ENCODE assay signal across 22 cellular contexts in genomic region chr5:134153657-134154056, GRCh38. TPM values are rescaled to one million over a fixed set of nuclear protein-coding genes. Genes with fewer than 3 reads are reported as not detected.
DNase-seq lines count a peak whose midpoint lies in the region; ATAC-seq, FAIRE-seq and TF ChIP-seq lines count a peak whose summit lies in the region.
"Had no signal": no experiment of that assay in that cellular context is flagged by ENCODE, and none has a peak within 500 bp of the region (broad histone marks: within the 10 kb centered on the region; RNA-seq: fewer than 3 reads in every experiment).

No MANE protein-coding gene starts in this region.

- ATAC-seq in activated T-cell treated with anti-CD3 and anti-CD28 coated beads, Interleukin-2, amount 50 U/mL, for 72 hours (replicated peaks in 1 of 2): peak; percentile 24 to 53
- ATAC-seq in HepG2 (no peak), GM21825 (IDR thresholded peaks at IDR 0.05; ENCODE audit: unreplicated experiment) (no peak)
- ATAC-seq: left lung; right cardiac atrium; stimulated activated naive B cell treated with anti-CD40 and anti-IgM and Interleukin-4, amounts not matched to agents 10 μg/mL and 1 μg/mL and 100 μg/mL, for 72 hours had no signal

- H3K27ac ChIP-seq in HEK293 (ENCODE audit: extremely low read depth, low read depth, low read length): 0 out of 2 replicates have a peak overlapping the region, but pooled peaks have one; percentile 16
- H3K27ac ChIP-seq in HepG2 (ENCODE audit: extremely low read length, insufficient read depth, low read length): no peak overlapping the region
- H3K27ac ChIP-seq: left lung had no signal

- H3K4me3 Mint-ChIP-seq in activated T-cell treated with anti-CD3 and anti-CD28 coated beads, Interleukin-2, amount 50 U/mL, for 72 hours: no peak overlapping the region
- H3K4me3 Mint-ChIP-seq: activated CD4-positive, alpha-beta T cell treated with anti-CD3 and anti-CD28 coated beads, Interleukin-2, amount 10 ng/mL, durations not matched to agents 7 days and 5 days; stimulated activated naive B cell treated with anti-CD40 and anti-IgM and Interleukin-4, amounts not matched to agents 10 μg/mL and 1 μg/mL and 100 μg/mL, for 72 hours; T-helper 1 cell treated with Interleukin-12 subunit alpha and Interleukin-12 subunit beta and Interleukin-4 antibody, amounts not matched to agents 30 μg/mL and 1 μg/mL, for 36 hours had no signal

- H3K27me3 Mint-ChIP-seq in activated T-cell treated with anti-CD3 and anti-CD28 coated beads, Interleukin-2, amount 50 U/mL, for 72 hours (ENCODE audit: low read depth): no peaks in the 10 kb centered on the region
- H3K27me3 Mint-ChIP-seq: activated CD4-positive, alpha-beta T cell treated with anti-CD3 and anti-CD28 coated beads, Interleukin-2, amount 10 ng/mL, durations not matched to agents 7 days and 5 days; stimulated activated naive B cell treated with anti-CD40 and anti-IgM and Interleukin-4, amounts not matched to agents 10 μg/mL and 1 μg/mL and 100 μg/mL, for 72 hours had no signal

- POLR2A ChIA-PET in HEK293 (lab: Yijun Ruan, JAX): interaction anchor here (0.7 to 1.1 kb wide), 2 partner anchors 21 to 24 kb away, joined by 4 to 5 read pairs; partner anchors contain the start of gene SKP1
- POLR2A ChIA-PET in HepG2 (lab: Yijun Ruan, JAX): interaction anchor here (0.9 to 1.3 kb wide), 4 partner anchors 22 to 55 kb away, joined by 3 to 7 read pairs (median 4); no protein-coding TSS in a partner anchor

- H3K9ac ChIP-seq in HepG2 (ENCODE audit: insufficient read depth, low read depth, low read length): no peak overlapping the region

- TF ChIP-seq RAD21 in HepG2 (CRISPR knock-in tag; IDR thresholded peaks at IDR 0.05): no peak

- no peaks in the 10 kb centered on the region for H3K9me3 Mint-ChIP-seq in activated T-cell treated with anti-CD3 and anti-CD28 coated beads, Interleukin-2, amount 50 U/mL, for 72 hours
- H3K9me3 Mint-ChIP-seq: activated CD4-positive, alpha-beta T cell treated with anti-CD3 and anti-CD28 coated beads, Interleukin-2, amount 10 ng/mL, durations not matched to agents 7 days and 5 days; stimulated activated naive B cell treated with anti-CD40 and anti-IgM and Interleukin-4, amounts not matched to agents 10 μg/mL and 1 μg/mL and 100 μg/mL, for 72 hours; T-helper 1 cell treated with Interleukin-12 subunit alpha and Interleukin-12 subunit beta and Interleukin-4 antibody, amounts not matched to agents 30 μg/mL and 1 μg/mL, for 36 hours had no signal

- no peaks in the 10 kb centered on the region for H3K27me3 ChIP-seq in HepG2 (ENCODE audit: control insufficient read depth in 1 of 2, insufficient read depth in 2 of 2, low read length in 2 of 2)
- H3K27me3 ChIP-seq: BE2C, left lung had no signal

- H3K4me1 Mint-ChIP-seq in activated T-cell treated with anti-CD3 and anti-CD28 coated beads, Interleukin-2, amount 50 U/mL, for 72 hours (ENCODE audit: low read depth): peaks cover 68% of the 10 kb centered on the region

- H3K36me3 ChIP-seq in HEK293 (ENCODE audit: control insufficient read depth in 2 of 2, insufficient read depth in 1 of 2, low read length in 2 of 2): peaks cover 48 to 92% of the 10 kb centered on the region in 2 experiments
- H3K36me3 ChIP-seq in HepG2 (replicated peaks in 1 of 2; ENCODE audit: control insufficient read depth in 1 of 2, insufficient read depth in 2 of 2, low read length in 2 of 2): peaks cover 12 to 68% of the 10 kb centered on the region in 2 experiments

- H3K79me2 ChIP-seq in HepG2 (ENCODE audit: insufficient read depth, low read length): peaks cover 10% of the 10 kb centered on the region

- TF ChIP-seq POLR2A in HepG2 (IDR thresholded peaks at IDR 0.05; ENCODE audit: insufficient read depth in 1 of 2, low read depth in 2 of 2, low read length in 2 of 2): no peak

- H3K4me1 ChIP-seq in HEK293 (ENCODE audit: control insufficient read depth, insufficient read depth, low read length) (peaks cover 2% of the 10 kb centered on the region; the same call in 1 of the 2 replicates), HepG2 (ENCODE audit: insufficient read depth, low read length) (peaks cover 24% of the 10 kb centered on the region)
- H3K4me1 ChIP-seq: BE2C had no signal

- no peak for DNase-seq in activated T-cell treated with anti-CD3 and anti-CD28 coated beads, Interleukin-2, amount 50 U/mL, for 72 hours
- DNase-seq in activated T-cell treated with anti-CD3 and anti-CD28 coated beads, Interleukin-2, amount 50 U/mL, for 48 hours: no peak
- DNase-seq in amniotic epithelial cell (ENCODE audit: low read depth) (peak; percentile 65), HepG2 (ENCODE audit: low spot score) (no peak), NCI-H2081 treated with DMSO at 0.1 percent for 48 hours (lab: John Stamatoyannopoulos, UW) (no peak), HK-2 (ENCODE audit: unreplicated experiment) (no peak)
- DNase-seq: activated CD4-positive, alpha-beta T cell treated with anti-CD3 and anti-CD28 coated beads, Interleukin-2, amount 10 ng/mL, durations not matched to agents 7 days and 5 days; activated CD8-positive, alpha-beta memory T cell treated with anti-CD3 and anti-CD28 coated beads, Interleukin-2, amount 50 U/mL, for 48 hours; BE2C; Calu3; foreskin melanocyte; left lung; NCI-H1092; NCI-H187; NCI-H526; stimulated activated CD4-positive, alpha-beta T cell treated with anti-CD3 and anti-CD28 coated beads, Interleukin-4, amount 100 ng/mL, for 1 hour; stimulated activated naive B cell treated with anti-CD40 and anti-IgM and Interleukin-4, amounts not matched to agents 10 μg/mL and 1 μg/mL and 100 μg/mL, for 72 hours had no signal

- CTCF ChIA-PET in HEK293 (lab: Yijun Ruan, JAX): interaction anchor here (0.7 to 3.0 kb wide), 9 partner anchors 8 to 962 kb away, joined by 3 to 24 read pairs (median 4); no protein-coding TSS in a partner anchor
- CTCF ChIA-PET in HepG2 (lab: Yijun Ruan, JAX; ENCODE audit: low intra/inter-chr PET ratio, low total read pairs): no interaction called here

- in situ Hi-C loops in HepG2 (cut with HindIII; ENCODE audit: extremely low pct_ligation_motif_present, low pct_unique_long_range_greater_than_20kb): no loop called here

- peaks cover 6% of the 10 kb centered on the region for H4K20me1 ChIP-seq in HepG2 (ENCODE audit: insufficient read depth, low read length)

- TF ChIP-seq CTCF in HEK293 (tag by site-specific recombination; IDR thresholded peaks at IDR 0.05) (no peak), HepG2 (CRISPR knock-in tag; IDR thresholded peaks at IDR 0.05) (no peak)

- TF ChIP-seq EP300 in HepG2 (IDR thresholded peaks at IDR 0.05; ENCODE audit: low read depth in 2 of 2, low read length in 2 of 2): no peak
- no peak for TF ChIP-seq EP300 in HepG2 (CRISPR knock-in tag; IDR thresholded peaks at IDR 0.05; ENCODE audit: borderline replicate concordance)

- intact Hi-C loops in HepG2 (cut with micrococcal nuclease; ENCODE audit: unreplicated experiment): no loop called here

- H3K9me3 ChIP-seq in HEK293 (ENCODE audit: control insufficient read depth, insufficient read depth, low read depth, low read length): no peaks in the 10 kb centered on the region
- H3K9me3 ChIP-seq in HepG2 (ENCODE audit: low read length): no peaks in the 10 kb centered on the region
- H3K9me3 ChIP-seq: BE2C, left lung had no signal

- H2AFZ ChIP-seq in HepG2 (ENCODE audit: low read length): no peak overlapping the region

- no peak for FAIRE-seq in HepG2 (lab: Jason Lieb, UNC)
- FAIRE-seq: RCC 7860 had no signal

- peaks cover 3 to 27% of the 10 kb centered on the region in 2 donors for H3K36me3 Mint-ChIP-seq in activated T-cell treated with anti-CD3 and anti-CD28 coated beads, Interleukin-2, amount 50 U/mL, for 72 hours (ENCODE audit: insufficient read depth in 2 of 2)

- H3K27ac Mint-ChIP-seq in activated T-cell treated with anti-CD3 and anti-CD28 coated beads, Interleukin-2, amount 50 U/mL, for 72 hours: peak overlapping the region; percentile 85
- H3K27ac Mint-ChIP-seq: activated CD4-positive, alpha-beta T cell treated with anti-CD3 and anti-CD28 coated beads, Interleukin-2, amount 10 ng/mL, durations not matched to agents 7 days and 5 days; stimulated activated naive B cell treated with anti-CD40 and anti-IgM and Interleukin-4, amounts not matched to agents 10 μg/mL and 1 μg/mL and 100 μg/mL, for 72 hours; T-helper 1 cell treated with Interleukin-12 subunit alpha and Interleukin-12 subunit beta and Interleukin-4 antibody, amounts not matched to agents 30 μg/mL and 1 μg/mL, for 36 hours had no signal

- WGBS in HepG2 (ENCODE audit: low lambda C conversion rate): 95% methylated on average over 1 of the region's 1 CpG

- no TSS peak for BruUV-seq in HepG2 (replicated peaks; lab: Mats Ljungman, UMichigan)

- H3K4me3 ChIP-seq in HEK293 (ENCODE audit: low read depth, low read length) (no peak overlapping the region), HepG2 (replicated peaks in 1 of 3; ENCODE audit: insufficient read depth in 1 of 3, low read depth in 2 of 3, low read length in 3 of 3) (no peak overlapping the region)
- H3K4me3 ChIP-seq: left lung had no signal

- no peak overlapping the region for H3K4me2 ChIP-seq in HepG2 (ENCODE audit: low read depth, low read length)

RNA-seq across cellular contexts. Expression of gene SKP1, which starts 23.1 kb away (rescaled TPM):
- total RNA-seq in activated T-cell treated with anti-CD3 and anti-CD28 coated beads, Interleukin-2, amount 50 U/mL, for 72 hours: 100 to 1,000 TPM; 201 to 238 TPM
- total RNA-seq in HepG2 (2016; rRNA removed; fragmentation: Illumina TruSeq; extraction: Trizol): 340 and 507 TPM in 2 replicates
- 137 and 143 TPM in 2 replicates for total RNA-seq in HepG2 (2016; cell fraction: cytosol; rRNA removed; fragmentation: Illumina TruSeq; extraction: Trizol; ENCODE audit: low read depth)
- total RNA-seq in HepG2 (2016; cell fraction: insoluble cytoplasmic fraction; rRNA removed; fragmentation: Illumina TruSeq; extraction: Trizol): 343 and 521 TPM in 2 replicates
- 93.7 and 100 TPM in 2 replicates for total RNA-seq in HepG2 (2016; cell fraction: membrane; rRNA removed; fragmentation: Illumina TruSeq; extraction: Trizol)
- total RNA-seq in HepG2 (2016; cell fraction: nucleus; rRNA removed; fragmentation: Illumina TruSeq; extraction: Trizol): 151 and 157 TPM in 2 replicates
- polyA plus RNA-seq in HepG2 (2011; rRNA removed): 93.6 and 134 TPM in 2 replicates
- polyA plus RNA-seq in HepG2 (2011; cell fraction: cytosol; rRNA removed): 88.5 and 154 TPM in 2 replicates
- polyA plus RNA-seq in HepG2 (2011; cell fraction: nucleus; rRNA removed): 34.1 and 52.2 TPM in 2 replicates
- 309 and 384 TPM in 2 replicates for polyA plus RNA-seq in HepG2 (2012)
- polyA plus RNA-seq in HepG2 (2016; cell fraction: cytosol; fragmentation: Illumina TruSeq; extraction: Trizol; ENCODE audit: low read depth): 114 and 131 TPM in 2 replicates
- 701 and 780 TPM in 2 replicates for polyA plus RNA-seq in HepG2 (2016; cell fraction: insoluble cytoplasmic fraction; fragmentation: Illumina TruSeq; extraction: Trizol; ENCODE audit: low read depth)
- 95.3 and 99.7 TPM in 2 replicates for polyA plus RNA-seq in HepG2 (2016; cell fraction: membrane; fragmentation: Illumina TruSeq; extraction: Trizol; ENCODE audit: low read depth)
- 220 and 238 TPM in 2 replicates for polyA plus RNA-seq in HepG2 (2016; cell fraction: nucleus; fragmentation: Illumina TruSeq; extraction: Trizol; ENCODE audit: insufficient read depth, low read depth)
- polyA minus RNA-seq in HepG2 (2011; rRNA and poly(A)+ RNA removed; ENCODE audit: low replicate concordance): 30.3 and 67.0 TPM in 2 replicates
- 87.3 and 99.7 TPM in 2 replicates for polyA minus RNA-seq in HepG2 (2011; cell fraction: cytosol; rRNA and poly(A)+ RNA removed)
- 122 and 128 TPM in 2 replicates for polyA minus RNA-seq in HepG2 (2011; cell fraction: nucleus; rRNA and poly(A)+ RNA removed)

RNA-seq across cellular contexts. Expression of gene TCF7, which starts 39.2 kb away (rescaled TPM):
- total RNA-seq in activated T-cell treated with anti-CD3 and anti-CD28 coated beads, Interleukin-2, amount 50 U/mL, for 72 hours: 100 to 1,000 TPM; 142 to 265 TPM
- 6.8 and 7.9 TPM in 2 replicates for total RNA-seq in HepG2 (2016; rRNA removed; fragmentation: Illumina TruSeq; extraction: Trizol)
- total RNA-seq in HepG2 (2016; cell fraction: cytosol; rRNA removed; fragmentation: Illumina TruSeq; extraction: Trizol; ENCODE audit: low read depth): 5.3 and 5.4 TPM in 2 replicates
- 7.1 and 8.8 TPM in 2 replicates for total RNA-seq in HepG2 (2016; cell fraction: insoluble cytoplasmic fraction; rRNA removed; fragmentation: Illumina TruSeq; extraction: Trizol)
- 15.7 and 15.8 TPM in 2 replicates for total RNA-seq in HepG2 (2016; cell fraction: membrane; rRNA removed; fragmentation: Illumina TruSeq; extraction: Trizol)
- total RNA-seq in HepG2 (2016; cell fraction: nucleus; rRNA removed; fragmentation: Illumina TruSeq; extraction: Trizol): 10.0 and 10.9 TPM in 2 replicates
- polyA plus RNA-seq in HepG2 (2011; rRNA removed): 6.3 and 9.0 TPM in 2 replicates
- 4.8 and 5.8 TPM in 2 replicates for polyA plus RNA-seq in HepG2 (2011; cell fraction: cytosol; rRNA removed)
- polyA plus RNA-seq in HepG2 (2011; cell fraction: nucleus; rRNA removed): 7.5 and 7.7 TPM in 2 replicates
- 8.6 and 11.4 TPM in 2 replicates for polyA plus RNA-seq in HepG2 (2012)
- polyA plus RNA-seq in HepG2 (2016; cell fraction: cytosol; fragmentation: Illumina TruSeq; extraction: Trizol; ENCODE audit: low read depth): 21.6 and 22.8 TPM in 2 replicates
- polyA plus RNA-seq in HepG2 (2016; cell fraction: insoluble cytoplasmic fraction; fragmentation: Illumina TruSeq; extraction: Trizol; ENCODE audit: low read depth): 21.8 and 29.7 TPM in 2 replicates
- polyA plus RNA-seq in HepG2 (2016; cell fraction: membrane; fragmentation: Illumina TruSeq; extraction: Trizol; ENCODE audit: low read depth): 44.0 and 50.2 TPM in 2 replicates
- 25.7 and 28.7 TPM in 2 replicates for polyA plus RNA-seq in HepG2 (2016; cell fraction: nucleus; fragmentation: Illumina TruSeq; extraction: Trizol; ENCODE audit: insufficient read depth, low read depth)
- 0.19 and 20.5 TPM in 2 replicates for polyA minus RNA-seq in HepG2 (2011; rRNA and poly(A)+ RNA removed; ENCODE audit: low replicate concordance)
- 3.3 and 5.4 TPM in 2 replicates for polyA minus RNA-seq in HepG2 (2011; cell fraction: cytosol; rRNA and poly(A)+ RNA removed)
- polyA minus RNA-seq in HepG2 (2011; cell fraction: nucleus; rRNA and poly(A)+ RNA removed): 15.2 and 18.2 TPM in 2 replicates

Comparison
In these comparisons a context has a peak if more than half of its experiments do, and no peak if none do; other contexts are left out.
1. ATAC-seq: peak in activated T-cell treated with anti-CD3 and anti-CD28 coated beads, Interleukin-2, amount 50 U/mL, for 72 hours (2 of 2); none in HepG2 (single experiment) and GM21825 (single experiment).
2. RNA of gene TCF7, which starts 39.2 kb away (total RNA-seq): 142 to 265 TPM in activated T-cell treated with anti-CD3 and anti-CD28 coated beads, Interleukin-2, amount 50 U/mL, for 72 hours; 5.3 to 15.8 TPM in HepG2; every median in the first group is over 4 times any median in the second.